ENCODE assay signal across 1 cellular context in the genomic region with DNA sequence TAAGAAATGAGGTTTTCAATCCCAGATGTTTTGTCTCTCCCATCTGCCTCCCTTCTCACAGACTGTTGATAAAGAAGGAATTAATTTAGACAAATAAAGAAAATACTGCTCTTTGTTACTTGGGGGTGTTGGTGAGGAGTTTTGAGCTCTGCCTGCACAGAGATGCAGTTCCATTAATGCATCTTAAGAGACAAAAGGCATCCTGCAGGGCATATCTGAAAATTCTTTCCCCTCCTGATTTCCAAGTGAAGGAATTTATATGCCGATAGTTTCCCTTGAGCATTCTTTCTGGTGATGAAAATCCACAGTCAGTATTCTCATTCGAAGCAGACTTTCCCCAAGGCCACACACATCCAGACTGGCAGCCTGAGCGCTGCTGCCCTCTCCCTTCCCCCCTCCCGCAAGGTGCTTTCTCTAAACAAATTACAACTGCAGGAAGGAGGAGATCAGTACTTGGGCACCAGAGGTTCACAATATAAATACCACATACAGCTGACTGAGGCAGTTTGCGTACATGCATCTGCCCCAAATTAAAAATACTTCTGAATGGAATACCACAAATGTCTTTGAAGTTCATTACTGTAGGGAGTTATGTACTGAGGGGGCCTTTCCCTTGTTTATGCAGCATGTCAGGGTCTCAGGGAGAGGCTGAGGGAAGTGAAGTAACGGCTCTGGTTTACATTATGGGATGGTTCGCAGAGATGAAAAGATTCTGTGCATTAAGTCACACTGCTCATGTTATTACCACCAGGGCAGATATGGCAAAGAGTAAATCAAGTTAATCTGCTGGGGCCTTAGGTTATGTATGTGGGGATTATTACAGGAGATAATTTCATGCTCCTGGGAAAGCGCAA.
TF ChIP-seq lines count a peak whose summit lies in the region.

No MANE protein-coding gene starts in this region.

TF ChIP-seq in IMR-90, 13 proteins besides CTCF, POLR2A, EP300 and RAD21 (continued from another document):
- TF ChIP-seq USF2 (IDR thresholded peaks at IDR 0.05; ENCODE audit: low read depth, low read length) (no peak), CEBPB (IDR thresholded peaks at IDR 0.05; ENCODE audit: low read depth, low read length) (no peak), NFE2L2 (IDR thresholded peaks at IDR 0.05; ENCODE audit: low read depth, low read length) (no peak), CHD1 (IDR thresholded peaks at IDR 0.05; ENCODE audit: low read depth, low read length) (no peak), ELK1 (IDR thresholded peaks at IDR 0.05; ENCODE audit: borderline replicate concordance, low read depth, low read length) (no peak), BHLHE40 (IDR thresholded peaks at IDR 0.05; ENCODE audit: low read depth, low read length) (no peak), FOS (IDR thresholded peaks at IDR 0.05; ENCODE audit: low read depth, low read length) (no peak), SMC3 (IDR thresholded peaks at IDR 0.05; ENCODE audit: low read depth, low read length) (no peak)
